11 cellular contexts compared by ENCODE assay signal in genomic region chr12:113479578-113480335, GRCh38. TPM values are rescaled to one million over a fixed set of nuclear protein-coding genes. Genes with fewer than 3 reads are reported as not detected.
DNase-seq lines count a peak whose midpoint lies in the region; ATAC-seq and TF ChIP-seq lines count a peak whose summit lies in the region.
"Had no signal": no experiment of that assay in that cellular context is flagged by ENCODE, and none has a peak within 500 bp of the region (broad histone marks: within the 10 kb centered on the region; RNA-seq: fewer than 3 reads in every experiment).

No MANE protein-coding gene starts in this region.

- H3K9ac ChIP-seq in MM.1S (ENCODE audit: low read length), result no peak overlapping the region

- H3K79me2 ChIP-seq in MM.1S (ENCODE audit: low read length), result no peaks in the 10 kb centered on the region

- no peaks in the 10 kb centered on the region for H3K4me1 ChIP-seq in MM.1S (ENCODE audit: low read length)

- TF ChIP-seq CTCF in nephron progenitor cell (IDR thresholded peaks at IDR 0.05) (no peak), MM.1S (IDR thresholded peaks at IDR 0.05; ENCODE audit: low read length) (no peak)

- H3K4me3 Mint-ChIP-seq in nephron progenitor cell, result no peak overlapping the region

- H4K20me1 ChIP-seq in MM.1S (ENCODE audit: insufficient read depth, low read length), result no peaks in the 10 kb centered on the region

- peaks cover 11% of the 10 kb centered on the region for H3K4me1 Mint-ChIP-seq in nephron progenitor cell

- no peaks in the 10 kb centered on the region for H3F3A ChIP-seq in MM.1S (ENCODE audit: insufficient read depth, low read length)

- no peak overlapping the region for H3K4me2 ChIP-seq in MM.1S (ENCODE audit: low read depth, low read length)

- no peaks in the 10 kb centered on the region for H3K9me3 ChIP-seq in MM.1S (replicated peaks; ENCODE audit: insufficient read depth, low read length)
- H3K9me3 ChIP-seq: thoracic aorta had no signal

- H3K4me3 ChIP-seq in MM.1S (ENCODE audit: low read length), result no peak overlapping the region
- H3K4me3 ChIP-seq: lung, thoracic aorta had no signal

- no peak overlapping the region for H2AFZ ChIP-seq in MM.1S (ENCODE audit: low read length)

- H3K9me2 ChIP-seq in MM.1S (replicated peaks; ENCODE audit: insufficient read depth, low read length), result no peaks in the 10 kb centered on the region

- H3K36me3 Mint-ChIP-seq in nephron progenitor cell (ENCODE audit: low read depth), result no peaks in the 10 kb centered on the region

- H3K27me3 Mint-ChIP-seq in nephron progenitor cell (ENCODE audit: low read depth, poor library complexity), result peaks cover 100% of the 10 kb centered on the region

- DNase-seq in EH (ENCODE audit: low read depth) (peak; percentile 46), dermis microvascular lymphatic vessel endothelial cell (ENCODE audit: low read depth in 2 of 2) (peak; percentile 4 to 55), nephron progenitor cell (peak; percentile 98), MM.1S (no peak), NCI-H526 (lab: John Stamatoyannopoulos, UW) (no peak), SIG-M5 (lab: John Stamatoyannopoulos, UW) (no peak)

- H3K9me3 Mint-ChIP-seq in nephron progenitor cell, result no peaks in the 10 kb centered on the region

- ATAC-seq in HG02970 (IDR thresholded peaks at IDR 0.05; ENCODE audit: low FRiP score, unreplicated experiment), result no peak

- H3K27me3 ChIP-seq in MM.1S (replicated peaks; ENCODE audit: insufficient read depth, low read length), result peaks cover 9% of the 10 kb centered on the region

- H3K36me3 ChIP-seq in MM.1S (replicated peaks; ENCODE audit: insufficient read depth, low read length), result no peaks in the 10 kb centered on the region
- H3K36me3 ChIP-seq: thoracic aorta had no signal

- H3K27ac Mint-ChIP-seq in nephron progenitor cell, result no peak overlapping the region

- no peak overlapping the region for H3K27ac ChIP-seq in MM.1S (ENCODE audit: low read length)
- H3K27ac ChIP-seq: thoracic aorta, VCaP had no signal

TF ChIP-seq in PFSK-1, 5 proteins besides CTCF, POLR2A, EP300 and RAD21:
- TF ChIP-seq REST (IDR thresholded peaks at IDR 0.05; ENCODE audit: insufficient read depth in 1 of 2, low read depth in 2 of 2, low read length in 2 of 2) (peak; percentile 97 to 99), POLR2AphosphoS5 (IDR thresholded peaks at IDR 0.05; ENCODE audit: low read depth, low read length) (no peak)

RNA-seq across cellular contexts. Expression of gene LHX5, which starts 8.1 kb away (rescaled TPM):
- not detected for polyA plus RNA-seq in PFSK-1 (2012; ENCODE audit: insufficient read length, low read depth)
- not detected in 2 replicates for total RNA-seq in dermis microvascular lymphatic vessel endothelial cell
- total RNA-seq: lung, thoracic aorta had no signal
- polyA plus RNA-seq: lung had no signal

RNA-seq across cellular contexts. Expression of gene SDSL, which starts 57.6 kb away (rescaled TPM):
- polyA plus RNA-seq in PFSK-1 (2012; ENCODE audit: insufficient read length, low read depth), result 41.6 TPM
- 3.3 and 4.0 TPM in 2 replicates for total RNA-seq in dermis microvascular lymphatic vessel endothelial cell

Comparison
In these comparisons a context has a peak if more than half of its experiments do, and no peak if none do; other contexts are left out.
1. DNase-seq: peak in EH (single experiment), dermis microvascular lymphatic vessel endothelial cell (2 of 2) and nephron progenitor cell (single experiment); none in MM.1S (single experiment), NCI-H526 (0 of 2) and SIG-M5 (single experiment).